In the genomic region with DNA sequence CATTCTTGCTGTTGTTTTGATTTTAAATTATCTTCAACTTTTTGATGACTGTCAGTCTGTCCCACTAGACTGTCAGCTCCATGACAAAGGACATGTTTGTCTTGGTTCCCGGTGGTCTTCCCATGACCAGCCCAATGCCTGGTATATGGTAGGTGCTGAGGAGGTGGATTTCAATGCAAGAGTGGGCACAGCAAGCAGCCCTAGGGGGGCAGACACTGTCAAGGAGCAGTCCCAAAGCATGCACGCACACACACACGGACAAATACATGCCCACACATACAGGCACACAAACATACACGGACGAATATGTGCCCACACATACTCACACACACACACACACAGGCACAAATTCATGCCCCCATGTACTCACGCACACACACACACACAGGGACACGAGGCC, we compare ENCODE assay signal across 24 cellular contexts. TPM values are rescaled to one million over a fixed set of nuclear protein-coding genes. Genes with fewer than 3 reads are reported as not detected.
"Had no signal": no experiment of that assay in that cellular context is flagged by ENCODE, and none has a peak within 500 bp of the region (broad histone marks: within the 10 kb centered on the region; RNA-seq: fewer than 3 reads in every experiment).

No MANE protein-coding gene starts in this region.

- H3K4me1 ChIP-seq: adrenal gland, breast epithelium, left lung, SJCRH30 had no signal

- H3K27me3 Mint-ChIP-seq: activated naive CD4-positive, alpha-beta T cell treated with anti-CD3 and anti-CD28 coated beads, Interleukin-2, amount 50 U/mL, for 24 hours; type B pancreatic cell had no signal

- H3K27ac Mint-ChIP-seq: activated naive CD4-positive, alpha-beta T cell treated with anti-CD3 and anti-CD28 coated beads, Interleukin-2, amount 50 U/mL, for 24 hours; activated T-cell treated with anti-CD3 and anti-CD28 coated beads, Interleukin-2, amount 50 U/mL, for 24 hours; dendritic cell treated with granulocyte-macrophage colony-stimulating factor and Interleukin-4, amounts not matched to agents 40 ng/mL and 50 ng/mL, for 4 days; stimulated activated naive CD8-positive, alpha-beta T cell treated with anti-CD3 and anti-CD28 coated beads, Interleukin-15, amount 100 ng/mL, for 72 hours; T-helper 1 cell treated with Interleukin-12 subunit alpha and Interleukin-12 subunit beta and Interleukin-4 antibody, amounts not matched to agents 30 μg/mL and 1 μg/mL, for 36 hours; type B pancreatic cell had no signal

- H3K36me3 ChIP-seq: adrenal gland, breast epithelium, ovary, SJCRH30 had no signal

- H3K4me1 Mint-ChIP-seq: activated naive CD4-positive, alpha-beta T cell treated with anti-CD3 and anti-CD28 coated beads, Interleukin-2, amount 50 U/mL, for 24 hours; stimulated activated naive CD8-positive, alpha-beta T cell treated with anti-CD3 and anti-CD28 coated beads, Interleukin-15, amount 100 ng/mL, for 72 hours had no signal

- H3K36me3 Mint-ChIP-seq: activated naive CD4-positive, alpha-beta T cell treated with anti-CD3 and anti-CD28 coated beads, Interleukin-2, amount 50 U/mL, for 24 hours; type B pancreatic cell had no signal

- H3K9me3 Mint-ChIP-seq: activated naive CD4-positive, alpha-beta T cell treated with anti-CD3 and anti-CD28 coated beads, Interleukin-2, amount 50 U/mL, for 24 hours; activated T-cell treated with anti-CD3 and anti-CD28 coated beads, Interleukin-2, amount 50 U/mL, for 24 hours; dendritic cell treated with granulocyte-macrophage colony-stimulating factor and Interleukin-4, amounts not matched to agents 40 ng/mL and 50 ng/mL, for 4 days; stimulated activated naive CD8-positive, alpha-beta T cell treated with anti-CD3 and anti-CD28 coated beads, Interleukin-15, amount 100 ng/mL, for 72 hours; T-helper 1 cell treated with Interleukin-12 subunit alpha and Interleukin-12 subunit beta and Interleukin-4 antibody, amounts not matched to agents 30 μg/mL and 1 μg/mL, for 36 hours; type B pancreatic cell had no signal

- H3K27ac ChIP-seq: adrenal gland, breast epithelium, esophagus squamous epithelium, left lung, ovary, psoas muscle, SJCRH30, skin epidermis had no signal

- ATAC-seq: left lung; right cardiac atrium; stimulated activated naive CD8-positive, alpha-beta T cell treated with anti-CD3 and anti-CD28 coated beads, Interleukin-15, amount 100 ng/mL, for 72 hours had no signal

- H3K4me3 ChIP-seq: adrenal gland, breast epithelium, esophagus squamous epithelium, left lung, ovary, psoas muscle, SJCRH30, skin epidermis had no signal

- DNase-seq: activated CD4-positive, alpha-beta T cell treated with anti-CD3 and anti-CD28 coated beads, Interleukin-2, amount 50 U/mL, for 48 hours; activated effector memory CD4-positive, alpha-beta T cell treated with Interleukin-2 at 50 U/mL for 16 hours; effector CD8-positive, alpha-beta T cell; esophagus squamous epithelium; hippocampal formation; midbrain; right cardiac atrium; SJCRH30; stimulated activated CD4-positive, alpha-beta T cell treated with anti-CD3 and anti-CD28 coated beads, Interleukin-4, amount 100 ng/mL, for 1 hour had no signal

- H3K9me3 ChIP-seq: adrenal gland, breast epithelium, esophagus squamous epithelium, left lung, ovary, psoas muscle, SJCRH30 had no signal

- H3K27me3 ChIP-seq: adrenal gland, breast epithelium, esophagus squamous epithelium, left lung, ovary, SJCRH30 had no signal

- H3K4me3 Mint-ChIP-seq: activated naive CD4-positive, alpha-beta T cell treated with anti-CD3 and anti-CD28 coated beads, Interleukin-2, amount 50 U/mL, for 24 hours; activated T-cell treated with anti-CD3 and anti-CD28 coated beads, Interleukin-2, amount 50 U/mL, for 24 hours; dendritic cell treated with granulocyte-macrophage colony-stimulating factor and Interleukin-4, amounts not matched to agents 40 ng/mL and 50 ng/mL, for 4 days; stimulated activated naive CD8-positive, alpha-beta T cell treated with anti-CD3 and anti-CD28 coated beads, Interleukin-15, amount 100 ng/mL, for 72 hours; T-helper 1 cell treated with Interleukin-12 subunit alpha and Interleukin-12 subunit beta and Interleukin-4 antibody, amounts not matched to agents 30 μg/mL and 1 μg/mL, for 36 hours; type B pancreatic cell had no signal

RNA-seq across cellular contexts. Expression of a gene that starts 49.5 kb away (rescaled TPM):
- total RNA-seq: adrenal gland, astrocyte, breast epithelium, esophagus squamous epithelium, lung microvascular endothelial cell, psoas muscle, right cardiac atrium, SJCRH30 had no signal
- polyA plus RNA-seq: adrenal gland, neural cell, psoas muscle, right cardiac atrium had no signal
